Comparison of ENCODE assay signal across 13 cellular contexts in the genomic region with DNA sequence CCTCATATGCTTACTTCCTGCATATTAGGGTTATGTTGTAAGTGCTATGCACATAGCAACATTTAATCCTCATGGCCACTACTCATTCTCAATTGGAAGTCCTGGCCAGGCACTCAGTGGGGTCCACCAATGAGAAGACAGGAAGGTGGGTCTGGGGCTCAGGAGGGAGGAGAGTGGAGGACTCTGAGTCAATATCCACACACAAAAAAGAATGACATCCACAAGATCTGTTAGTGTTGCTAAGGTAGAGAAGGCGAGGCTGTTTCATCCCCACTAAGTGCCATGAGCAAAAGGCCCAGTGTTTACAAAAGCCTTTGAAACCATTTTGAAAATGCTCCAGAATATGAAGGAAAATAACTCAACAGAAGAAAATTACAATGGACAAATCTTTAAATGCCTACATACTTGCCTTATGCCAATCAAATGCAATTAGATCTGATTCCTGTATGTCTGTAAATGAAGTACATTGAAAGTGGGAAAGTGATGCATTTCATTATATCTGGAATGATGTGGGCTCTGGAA. TPM values are rescaled to one million over a fixed set of nuclear protein-coding genes. Genes with fewer than 3 reads are reported as not detected.
DNase-seq lines count a peak whose midpoint lies in the region; ATAC-seq lines count a peak whose summit lies in the region.
"Had no signal": no experiment of that assay in that cellular context is flagged by ENCODE, and none has a peak within 500 bp of the region (broad histone marks: within the 10 kb centered on the region; RNA-seq: fewer than 3 reads in every experiment).

No MANE protein-coding gene starts in this region.

- POLR2A ChIA-PET in naive thymus-derived CD8-positive, alpha-beta T cell (lab: Charles Lee) = no interaction called here
- POLR2A ChIA-PET in activated CD4-positive, alpha-beta memory T cell treated with anti-CD3 and anti-CD28 coated beads, Interleukin-2, amount 10 ng/mL, durations not matched to agents 7 days and 5 days (lab: Charles Lee) = interaction anchor here (1.0 kb wide), 1 partner anchor 69 kb away, joined by 5 read pairs; no protein-coding TSS in a partner anchor

- no peak for ATAC-seq in naive thymus-derived CD8-positive, alpha-beta T cell
- ATAC-seq in HG03520 (IDR thresholded peaks at IDR 0.05; ENCODE audit: unreplicated experiment) = no peak

- peak overlapping the region; percentile 37 for H3K27ac Mint-ChIP-seq in T-helper 1 cell treated with Interleukin-12 subunit alpha and Interleukin-12 subunit beta and Interleukin-4 antibody, amounts not matched to agents 30 μg/mL and 1 μg/mL, for 36 hours
- no peak overlapping the region for H3K27ac Mint-ChIP-seq in naive thymus-derived CD8-positive, alpha-beta T cell
- no peak overlapping the region for H3K27ac Mint-ChIP-seq in activated CD4-positive, alpha-beta memory T cell treated with anti-CD3 and anti-CD28 coated beads, Interleukin-2, amount 10 ng/mL, durations not matched to agents 7 days and 5 days
- H3K27ac Mint-ChIP-seq: activated CD8-positive, alpha-beta T cell treated with anti-CD3 and anti-CD28 coated beads for 36 hours had no signal

- no peaks in the 10 kb centered on the region for H3K36me3 Mint-ChIP-seq in T-helper 1 cell treated with Interleukin-12 subunit alpha and Interleukin-12 subunit beta and Interleukin-4 antibody, amounts not matched to agents 30 μg/mL and 1 μg/mL, for 36 hours (ENCODE audit: low read depth)
- no peaks in the 10 kb centered on the region for H3K36me3 Mint-ChIP-seq in naive thymus-derived CD8-positive, alpha-beta T cell
- H3K36me3 Mint-ChIP-seq in activated CD4-positive, alpha-beta memory T cell treated with anti-CD3 and anti-CD28 coated beads, Interleukin-2, amount 10 ng/mL, durations not matched to agents 7 days and 5 days (ENCODE audit: low read depth) = peaks cover 5% of the 10 kb centered on the region
- H3K36me3 Mint-ChIP-seq: activated naive CD4-positive, alpha-beta T cell treated with anti-CD3 and anti-CD28 coated beads, Interleukin-2, amount 50 U/mL, for 72 hours had no signal

- CTCF ChIA-PET in activated CD4-positive, alpha-beta memory T cell treated with anti-CD3 and anti-CD28 coated beads, Interleukin-2, amount 10 ng/mL, durations not matched to agents 7 days and 5 days (lab: Charles Lee) = interaction anchor here (1.0 to 4.4 kb wide), 5 partner anchors 10 to 156 kb away, joined by 4 to 40 read pairs (median 6); no protein-coding TSS in a partner anchor

- no peaks in the 10 kb centered on the region for H3K9me3 Mint-ChIP-seq in T-helper 1 cell treated with Interleukin-12 subunit alpha and Interleukin-12 subunit beta and Interleukin-4 antibody, amounts not matched to agents 30 μg/mL and 1 μg/mL, for 36 hours
- H3K9me3 Mint-ChIP-seq in naive thymus-derived CD8-positive, alpha-beta T cell = peaks cover 0 to 4% (median 0%) of the 10 kb centered on the region in 9 donors
- H3K9me3 Mint-ChIP-seq in activated CD4-positive, alpha-beta memory T cell treated with anti-CD3 and anti-CD28 coated beads, Interleukin-2, amount 10 ng/mL, durations not matched to agents 7 days and 5 days = no peaks in the 10 kb centered on the region
- H3K9me3 Mint-ChIP-seq: activated naive CD4-positive, alpha-beta T cell treated with anti-CD3 and anti-CD28 coated beads, Interleukin-2, amount 50 U/mL, for 72 hours had no signal

- no peak overlapping the region for H3K4me3 Mint-ChIP-seq in T-helper 1 cell treated with Interleukin-12 subunit alpha and Interleukin-12 subunit beta and Interleukin-4 antibody, amounts not matched to agents 30 μg/mL and 1 μg/mL, for 36 hours
- no peak overlapping the region for H3K4me3 Mint-ChIP-seq in naive thymus-derived CD8-positive, alpha-beta T cell
- no peak overlapping the region for H3K4me3 Mint-ChIP-seq in activated CD4-positive, alpha-beta memory T cell treated with anti-CD3 and anti-CD28 coated beads, Interleukin-2, amount 10 ng/mL, durations not matched to agents 7 days and 5 days
- H3K4me3 Mint-ChIP-seq: activated CD8-positive, alpha-beta T cell treated with anti-CD3 and anti-CD28 coated beads for 36 hours had no signal

- DNase-seq in T-helper 1 cell = no peak
- peak; percentile 40 for DNase-seq in MV-4-11 (lab: John Stamatoyannopoulos, UW)
- peak; percentile 50 for DNase-seq in dermis blood vessel endothelial cell
- DNase-seq in skeletal muscle cell (ENCODE audit: low read depth) = peak; percentile 30
- DNase-seq in naive thymus-derived CD8-positive, alpha-beta T cell = no peak
- no peak for DNase-seq in activated CD4-positive, alpha-beta memory T cell treated with anti-CD3 and anti-CD28 coated beads, Interleukin-2, amount 10 ng/mL, durations not matched to agents 7 days and 5 days
- DNase-seq: activated CD8-positive, alpha-beta T cell treated with anti-CD3 and anti-CD28 coated beads for 36 hours; T-helper 2 cell had no signal

- H3K27me3 Mint-ChIP-seq in T-helper 1 cell treated with Interleukin-12 subunit alpha and Interleukin-12 subunit beta and Interleukin-4 antibody, amounts not matched to agents 30 μg/mL and 1 μg/mL, for 36 hours (ENCODE audit: low read depth) = no peaks in the 10 kb centered on the region
- no peaks in the 10 kb centered on the region for H3K27me3 Mint-ChIP-seq in naive thymus-derived CD8-positive, alpha-beta T cell
- no peaks in the 10 kb centered on the region for H3K27me3 Mint-ChIP-seq in activated CD4-positive, alpha-beta memory T cell treated with anti-CD3 and anti-CD28 coated beads, Interleukin-2, amount 10 ng/mL, durations not matched to agents 7 days and 5 days
- H3K27me3 Mint-ChIP-seq: activated CD8-positive, alpha-beta T cell treated with anti-CD3 and anti-CD28 coated beads for 36 hours had no signal

- H3K4me1 Mint-ChIP-seq in T-helper 1 cell treated with Interleukin-12 subunit alpha and Interleukin-12 subunit beta and Interleukin-4 antibody, amounts not matched to agents 30 μg/mL and 1 μg/mL, for 36 hours (ENCODE audit: low read depth) = peaks cover 10% of the 10 kb centered on the region
- no peaks in the 10 kb centered on the region for H3K4me1 Mint-ChIP-seq in naive thymus-derived CD8-positive, alpha-beta T cell
- H3K4me1 Mint-ChIP-seq in activated CD4-positive, alpha-beta memory T cell treated with anti-CD3 and anti-CD28 coated beads, Interleukin-2, amount 10 ng/mL, durations not matched to agents 7 days and 5 days = peaks cover 2% of the 10 kb centered on the region

- no peak overlapping the region for H3K4me3 ChIP-seq in skeletal muscle cell (ENCODE audit: low read depth, low read length)
- H3K4me3 ChIP-seq: heart right ventricle, suprapubic skin had no signal

RNA-seq across cellular contexts. Expression of a gene that starts 54.0 kb away (rescaled TPM):
- total RNA-seq in dermis blood vessel endothelial cell = 5.4 and 6.8 TPM in 2 replicates
- total RNA-seq in naive thymus-derived CD8-positive, alpha-beta T cell = 10 to 100 TPM; 10.6 to 13.6 TPM
- 10 to 100 TPM; 10.1 to 13.5 (median 10.8) TPM for polyA plus RNA-seq in naive thymus-derived CD8-positive, alpha-beta T cell
- 1 to 10 TPM; 3.4 to 4.2 TPM for total RNA-seq in activated CD4-positive, alpha-beta memory T cell treated with anti-CD3 and anti-CD28 coated beads, Interleukin-2, amount 10 ng/mL, durations not matched to agents 7 days and 5 days

Comparison
In these comparisons a context has a peak if more than half of its experiments do, and no peak if none do; other contexts are left out.
1. DNase-seq: peak in MV-4-11 (single experiment), dermis blood vessel endothelial cell (single experiment) and skeletal muscle cell (single experiment); none in T-helper 1 cell (0 of 5), naive thymus-derived CD8-positive, alpha-beta T cell (0 of 10) and activated CD4-positive, alpha-beta memory T cell treated with anti-CD3 and anti-CD28 coated beads, Interleukin-2, amount 10 ng/mL, durations not matched to agents 7 days and 5 days (single experiment).